Comparison of ENCODE assay signal across 26 cellular contexts in genomic region chr3:23589586-23589985, GRCh38.
"Had no signal": no experiment of that assay in that cellular context is flagged by ENCODE, and none has a peak within 500 bp of the region (broad histone marks: within the 10 kb centered on the region; RNA-seq: fewer than 3 reads in every experiment).

No MANE protein-coding gene starts in this region.

- H3K9me3 ChIP-seq: colonic mucosa, gastrocnemius medialis, left ventricle myocardium inferior, right atrium auricular region, thoracic aorta had no signal

- H3K4me1 Mint-ChIP-seq: central memory CD8-positive, alpha-beta T cell had no signal

- H3K27me3 ChIP-seq: colonic mucosa, gastrocnemius medialis, neural progenitor cell, right atrium auricular region had no signal

- FAIRE-seq: bronchial epithelial cell, endometrium, islet of Langerhans, urothelium cell line had no signal

- H3K4me3 ChIP-seq: colonic mucosa, gastrocnemius medialis, left ventricle myocardium inferior, lung, neural progenitor cell, right atrium auricular region, thoracic aorta had no signal

- ATAC-seq: activated naive CD4-positive, alpha-beta T cell treated with anti-CD3 and anti-CD28 coated beads, Interleukin-2, amount 50 U/mL, for 72 hours; activated T-cell treated with anti-CD3 and anti-CD28 coated beads, Interleukin-2, amount 50 U/mL, for 72 hours; gastrocnemius medialis had no signal

- H3K4me1 ChIP-seq: colonic mucosa had no signal

- H3K36me3 ChIP-seq: colonic mucosa, gastrocnemius medialis, left ventricle myocardium inferior, neural progenitor cell, right atrium auricular region, thoracic aorta had no signal

- H3K9ac ChIP-seq: neural progenitor cell had no signal

- H3K27ac ChIP-seq: colonic mucosa, epithelial cell of prostate, gastrocnemius medialis, left ventricle myocardium inferior, neural progenitor cell, right atrium auricular region, thoracic aorta had no signal

- H3K9me3 Mint-ChIP-seq: activated naive CD4-positive, alpha-beta T cell treated with anti-CD3 and anti-CD28 coated beads, Interleukin-2, amount 50 U/mL, for 72 hours; central memory CD8-positive, alpha-beta T cell had no signal

- H2AFZ ChIP-seq: neural progenitor cell had no signal

- DNase-seq: activated CD4-positive, alpha-beta T cell treated with anti-CD3 and anti-CD28 coated beads for 4 hours; activated CD4-positive, alpha-beta T cell treated with anti-CD3 and anti-CD28 coated beads, Interleukin-2, amount 50 U/mL, for 4 hours; activated naive CD4-positive, alpha-beta T cell; activated T-cell treated with anti-CD3 and anti-CD28 coated beads for 4 hours; activated T-cell treated with anti-CD3 and anti-CD28 coated beads, Interleukin-2, amount 50 U/mL, for 72 hours; colonic mucosa; effector CD8-positive, alpha-beta T cell; gastrocnemius medialis; glutamatergic neuron; left ventricle myocardium inferior; mesendoderm; stimulated activated CD4-positive, alpha-beta T cell treated with anti-CD3 and anti-CD28 coated beads, Interleukin-15, amount 100 ng/mL, for 24 hours; stimulated activated CD4-positive, alpha-beta T cell treated with anti-CD3 and anti-CD28 coated beads, Interleukin-2, amount 100 ng/mL, for 24 hours; stimulated activated naive CD4-positive, alpha-beta T cell treated with Interleukin-2 at 50 U/mL for 16 hours; trophoblast cell had no signal

- H3K36me3 Mint-ChIP-seq: activated naive CD4-positive, alpha-beta T cell treated with anti-CD3 and anti-CD28 coated beads, Interleukin-2, amount 50 U/mL, for 72 hours; neural progenitor cell had no signal

- H3K4me3 Mint-ChIP-seq: activated T-cell treated with anti-CD3 and anti-CD28 coated beads, Interleukin-2, amount 50 U/mL, for 72 hours; central memory CD8-positive, alpha-beta T cell; neural progenitor cell had no signal

- H3K27ac Mint-ChIP-seq: activated naive CD4-positive, alpha-beta T cell treated with anti-CD3 and anti-CD28 coated beads, Interleukin-2, amount 50 U/mL, for 72 hours; activated T-cell treated with anti-CD3 and anti-CD28 coated beads, Interleukin-2, amount 50 U/mL, for 72 hours; neural progenitor cell had no signal

- H3K4me2 ChIP-seq: neural progenitor cell had no signal
